In the genomic region with DNA sequence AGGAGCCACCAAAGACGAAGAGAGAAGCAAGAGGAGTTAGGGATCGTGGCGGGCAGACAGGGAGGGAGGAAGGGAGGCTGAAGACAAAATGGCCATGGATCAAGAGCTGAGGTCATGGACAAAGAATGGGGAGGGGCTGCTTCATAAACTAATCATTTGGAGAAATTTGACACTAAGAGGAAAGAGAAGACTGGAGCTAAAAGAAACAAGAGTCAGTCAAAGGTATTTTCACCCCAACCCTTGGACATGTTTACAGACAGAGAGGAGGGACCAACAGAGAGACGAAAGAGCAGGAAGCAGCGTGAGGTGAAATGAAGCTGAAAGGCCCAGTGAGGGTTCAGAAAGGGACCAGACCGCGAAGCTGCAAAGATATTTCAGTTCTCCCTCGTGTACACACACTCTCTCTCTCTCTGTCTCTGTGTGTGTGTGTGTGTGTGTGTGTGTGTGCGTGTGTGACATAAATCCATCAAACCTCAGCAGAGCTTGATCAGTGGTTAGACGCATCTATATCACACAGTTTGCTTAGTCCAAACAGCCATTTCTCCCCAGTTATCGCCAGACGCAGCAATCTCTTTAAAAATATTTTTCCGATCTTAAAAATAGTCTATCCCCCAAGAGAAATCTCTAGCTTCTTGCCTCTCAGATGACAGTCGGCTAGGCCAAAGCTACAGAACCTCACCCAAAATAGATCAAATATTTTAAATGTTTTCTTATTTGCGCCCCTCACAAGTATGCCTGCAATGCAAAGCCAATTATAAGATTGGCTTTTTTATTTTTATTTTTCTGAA, we compare ENCODE assay signal across 9 cellular contexts. TPM values are rescaled to one million over a fixed set of nuclear protein-coding genes. Genes with fewer than 3 reads are reported as not detected.
DNase-seq lines count a peak whose midpoint lies in the region; ATAC-seq, FAIRE-seq and TF ChIP-seq lines count a peak whose summit lies in the region.
"Had no signal": no experiment of that assay in that cellular context is flagged by ENCODE, and none has a peak within 500 bp of the region (broad histone marks: within the 10 kb centered on the region; RNA-seq: fewer than 3 reads in every experiment).

No MANE protein-coding gene starts in this region.

- no peaks in the 10 kb centered on the region for H3K27me3 Mint-ChIP-seq in stimulated activated memory B cell treated with anti-CD40 and anti-IgM and Interleukin-4, amounts not matched to agents 10 μg/mL and 1 μg/mL and 100 μg/mL, for 72 hours
- H3K27me3 Mint-ChIP-seq in activated T-cell treated with anti-CD3 and anti-CD28 coated beads, Interleukin-2, amount 50 U/mL, for 72 hours (ENCODE audit: low read depth), result no peaks in the 10 kb centered on the region

- no peaks in the 10 kb centered on the region for H3K9me1 ChIP-seq in endothelial cell of umbilical vein (replicated peaks; ENCODE audit: control insufficient read depth, extremely low read depth, insufficient read depth, low read length)

- DNase-seq in GM19239 (ENCODE audit: insufficient read length, low spot score), result peak; percentile 37
- DNase-seq in endothelial cell of umbilical vein (ENCODE audit: low read depth, low spot score), result no peak
- DNase-seq in activated T-cell treated with anti-CD3 and anti-CD28 coated beads, Interleukin-2, amount 50 U/mL, for 72 hours, result no peak
- DNase-seq in NCI-H1436 (lab: John Stamatoyannopoulos, UW), result no peak
- DNase-seq in AG08395 (ENCODE audit: low spot score), result no peak
- DNase-seq in NCI-H2171 treated with DMSO at 0.1 percent for 48 hours (lab: John Stamatoyannopoulos, UW), result no peak
- DNase-seq: anterior cingulate cortex had no signal

- TF ChIP-seq POLR2A in endothelial cell of umbilical vein (IDR thresholded peaks at IDR 0.05; ENCODE audit: low read depth, low read length), result no peak

- H3K9ac ChIP-seq in endothelial cell of umbilical vein (replicated peaks; ENCODE audit: extremely low read depth, insufficient read depth, low read length), result no peak overlapping the region

- intact Hi-C loops in endothelial cell of umbilical vein (cut with micrococcal nuclease), result no loop called here

- H3K4me2 ChIP-seq in endothelial cell of umbilical vein (ENCODE audit: insufficient read depth, low read length), result no peak overlapping the region

- H4K20me1 ChIP-seq in endothelial cell of umbilical vein (replicated peaks; ENCODE audit: control insufficient read depth, extremely low read depth, insufficient read depth, low read length), result no peaks in the 10 kb centered on the region

- no peaks in the 10 kb centered on the region for H3K36me3 ChIP-seq in endothelial cell of umbilical vein (ENCODE audit: control insufficient read depth in 2 of 2, extremely low read depth in 1 of 2, insufficient read depth in 2 of 2, low read length in 2 of 2)

- FAIRE-seq in GM19239 (lab: Jason Lieb, UNC) (peak; percentile 85), endothelial cell of umbilical vein (lab: Jason Lieb, UNC) (no peak)

- no peaks in the 10 kb centered on the region for H3K4me1 ChIP-seq in endothelial cell of umbilical vein (ENCODE audit: control insufficient read depth, extremely low read depth, insufficient read depth, low read length)

- H3K4me3 ChIP-seq in endothelial cell of umbilical vein (replicated peaks in 1 of 3; ENCODE audit: insufficient read depth in 1 of 3, low read depth in 1 of 3, low read length in 3 of 3), result no peak overlapping the region

- H3K4me3 Mint-ChIP-seq in stimulated activated memory B cell treated with anti-CD40 and anti-IgM and Interleukin-4, amounts not matched to agents 10 μg/mL and 1 μg/mL and 100 μg/mL, for 72 hours, result peak overlapping the region; percentile 13
- H3K4me3 Mint-ChIP-seq in activated T-cell treated with anti-CD3 and anti-CD28 coated beads, Interleukin-2, amount 50 U/mL, for 72 hours, result no peak overlapping the region

- no peaks in the 10 kb centered on the region for H3K36me3 Mint-ChIP-seq in stimulated activated memory B cell treated with anti-CD40 and anti-IgM and Interleukin-4, amounts not matched to agents 10 μg/mL and 1 μg/mL and 100 μg/mL, for 72 hours
- peaks cover 0 to 2% of the 10 kb centered on the region in 2 donors for H3K36me3 Mint-ChIP-seq in activated T-cell treated with anti-CD3 and anti-CD28 coated beads, Interleukin-2, amount 50 U/mL, for 72 hours (ENCODE audit: insufficient read depth in 2 of 2)

- no peak for TF ChIP-seq CTCF in endothelial cell of umbilical vein (IDR thresholded peaks at IDR 0.05; ENCODE audit: extremely low read depth in 1 of 2, insufficient read depth in 1 of 2, low read depth in 1 of 2, low read length in 2 of 2)

- BruUV-seq in endothelial cell of umbilical vein (replicated peaks; lab: Mats Ljungman, UMichigan), result no TSS peak

- peak overlapping the region; percentile 87 for H3K27ac Mint-ChIP-seq in stimulated activated memory B cell treated with anti-CD40 and anti-IgM and Interleukin-4, amounts not matched to agents 10 μg/mL and 1 μg/mL and 100 μg/mL, for 72 hours
- no peak overlapping the region for H3K27ac Mint-ChIP-seq in activated T-cell treated with anti-CD3 and anti-CD28 coated beads, Interleukin-2, amount 50 U/mL, for 72 hours

- H3K27ac ChIP-seq in endothelial cell of umbilical vein (ENCODE audit: insufficient read depth, low read depth, low read length), result no peak overlapping the region

- peak; percentile 88 for ATAC-seq in HG03095 (IDR thresholded peaks at IDR 0.05; ENCODE audit: unreplicated experiment)
- peak; percentile 91 for ATAC-seq in stimulated activated memory B cell treated with anti-CD40 and anti-IgM and Interleukin-4, amounts not matched to agents 10 μg/mL and 1 μg/mL and 100 μg/mL, for 72 hours
- no peak for ATAC-seq in activated T-cell treated with anti-CD3 and anti-CD28 coated beads, Interleukin-2, amount 50 U/mL, for 72 hours (replicated peaks in 1 of 2)

- peak overlapping the region; percentile 28 for H2AFZ ChIP-seq in endothelial cell of umbilical vein (ENCODE audit: low read depth, low read length)

- POLR2A ChIA-PET in endothelial cell of umbilical vein (lab: Charles Lee), result no interaction called here

- no peaks in the 10 kb centered on the region for H3K79me2 ChIP-seq in endothelial cell of umbilical vein (ENCODE audit: control insufficient read depth, insufficient read depth, low read length)

- H3K9me3 ChIP-seq in endothelial cell of umbilical vein (replicated peaks; ENCODE audit: control insufficient read depth, insufficient read depth, low read length), result no peaks in the 10 kb centered on the region

- H3K27me3 ChIP-seq in endothelial cell of umbilical vein (ENCODE audit: control insufficient read depth in 2 of 2, insufficient read depth in 2 of 2, low read length in 2 of 2), result no peaks in the 10 kb centered on the region

- peaks cover 2% of the 10 kb centered on the region for H3K9me3 Mint-ChIP-seq in stimulated activated memory B cell treated with anti-CD40 and anti-IgM and Interleukin-4, amounts not matched to agents 10 μg/mL and 1 μg/mL and 100 μg/mL, for 72 hours
- no peaks in the 10 kb centered on the region for H3K9me3 Mint-ChIP-seq in activated T-cell treated with anti-CD3 and anti-CD28 coated beads, Interleukin-2, amount 50 U/mL, for 72 hours

- CTCF ChIA-PET in endothelial cell of umbilical vein (lab: Charles Lee), result interaction anchor here (0.6 to 3.3 kb wide), 6 partner anchors 9 to 66 kb away, joined by 3 to 19 read pairs (median 6); no protein-coding TSS in a partner anchor

- dilution Hi-C loops in endothelial cell of umbilical vein (cut with MboI; ENCODE audit: extremely low pct_ligation_motif_present, low sequenced_read_pairs), result no loop called here

- H3K4me1 Mint-ChIP-seq in stimulated activated memory B cell treated with anti-CD40 and anti-IgM and Interleukin-4, amounts not matched to agents 10 μg/mL and 1 μg/mL and 100 μg/mL, for 72 hours, result peaks cover 34% of the 10 kb centered on the region
- H3K4me1 Mint-ChIP-seq in activated T-cell treated with anti-CD3 and anti-CD28 coated beads, Interleukin-2, amount 50 U/mL, for 72 hours (ENCODE audit: low read depth), result peaks cover 5% of the 10 kb centered on the region

TF ChIP-seq in endothelial cell of umbilical vein, 7 proteins besides CTCF, POLR2A, EP300 and RAD21:
- TF ChIP-seq MYC (IDR thresholded peaks at IDR 0.05; ENCODE audit: low read depth, low read length) (no peak), POLR2AphosphoS5 (IDR thresholded peaks at IDR 0.05; ENCODE audit: insufficient read depth, low read depth, low read length) (no peak), MAX (IDR thresholded peaks at IDR 0.05; ENCODE audit: insufficient read depth, insufficient read length) (no peak), FOS (IDR thresholded peaks at IDR 0.05; ENCODE audit: borderline replicate concordance, insufficient read depth, low read length) (no peak), EZH2 (IDR thresholded peaks at IDR 0.05; ENCODE audit: borderline replicate concordance, low read depth, low read length, severe bottlenecking) (no peak)
TF ChIP-seq in endothelial cell of umbilical vein: peak in this region for 0.

RNA-seq across cellular contexts. Expression of gene CALD1, which starts 12.5 kb away (rescaled TPM):
- total RNA-seq in endothelial cell of umbilical vein, result 307 and 313 TPM in 2 replicates
- 136 and 148 TPM in 2 replicates for polyA plus RNA-seq in endothelial cell of umbilical vein
- polyA plus RNA-seq in endothelial cell of umbilical vein (2011; cell fraction: cytosol; rRNA removed), result 186 and 212 TPM in 2 replicates
- 346 and 400 TPM in 2 replicates for polyA plus RNA-seq in endothelial cell of umbilical vein (2011; cell fraction: nucleus; rRNA removed)
- 259 and 283 TPM in 2 replicates for polyA plus RNA-seq in endothelial cell of umbilical vein (2012)
- polyA minus RNA-seq in endothelial cell of umbilical vein, result 325 and 347 TPM in 2 replicates
- polyA minus RNA-seq in endothelial cell of umbilical vein (2011; cell fraction: cytosol; rRNA and poly(A)+ RNA removed), result 28.8 TPM
- 320 and 528 TPM in 2 replicates for polyA minus RNA-seq in endothelial cell of umbilical vein (2011; cell fraction: nucleus; rRNA and poly(A)+ RNA removed)
- total RNA-seq in activated T-cell treated with anti-CD3 and anti-CD28 coated beads, Interleukin-2, amount 50 U/mL, for 72 hours, result 10 to 100 TPM; 10.8 to 20.0 TPM

Comparison
In these comparisons a context has a peak if more than half of its experiments do, and no peak if none do; other contexts are left out.
1. ATAC-seq: peak in HG03095 (single experiment) and stimulated activated memory B cell treated with anti-CD40 and anti-IgM and Interleukin-4, amounts not matched to agents 10 μg/mL and 1 μg/mL and 100 μg/mL, for 72 hours (single experiment); none in activated T-cell treated with anti-CD3 and anti-CD28 coated beads, Interleukin-2, amount 50 U/mL, for 72 hours (0 of 2).
2. RNA of gene CALD1, which starts 12.5 kb away (total RNA-seq): 307 to 313 TPM in endothelial cell of umbilical vein; 10.8 to 20.0 TPM in activated T-cell treated with anti-CD3 and anti-CD28 coated beads, Interleukin-2, amount 50 U/mL, for 72 hours; every median in the first group is over 10 times any median in the second.